ENCODE assay signal across 18 cellular contexts in genomic region chr7:148809856-148810255, GRCh38.
DNase-seq lines count a peak whose midpoint lies in the region; ATAC-seq, FAIRE-seq and TF ChIP-seq lines count a peak whose summit lies in the region.
"Had no signal": no experiment of that assay in that cellular context is flagged by ENCODE, and none has a peak within 500 bp of the region (broad histone marks: within the 10 kb centered on the region; RNA-seq: fewer than 3 reads in every experiment).

No MANE protein-coding gene starts in this region.

- peaks cover 7% of the 10 kb centered on the region for H3K36me3 ChIP-seq in CD8-positive, alpha-beta T cell (ENCODE audit: insufficient read depth, low read length)
- H3K36me3 ChIP-seq in K562 (ENCODE audit: control insufficient read depth, insufficient read depth, low read length), result peaks cover 97% of the 10 kb centered on the region

- TF ChIP-seq POLR2A in K562 (conservative IDR thresholded peaks at IDR 0.05), result no peak

- TF ChIP-seq RAD21 in K562 (CRISPR knock-in tag; conservative IDR thresholded peaks at IDR 0.05 in 1 of 2, IDR thresholded peaks at IDR 0.05 in 1 of 2), result no peak

- no peak for DNase-seq in CD8-positive, alpha-beta T cell
- DNase-seq in ELF-1 (ENCODE audit: low read depth, low spot score) (peak; percentile 47), K562 (ENCODE audit: extremely low read depth in 1 of 4, low spot score in 3 of 4) (no peak), mesothelial cell of epicardium (ENCODE audit: low spot score in 2 of 2, unreplicated experiment in 2 of 2) (no peak)
- no peak for DNase-seq in stimulated activated CD4-positive, alpha-beta T cell treated with anti-CD3 and anti-CD28 coated beads, Interleukin-2, amount 100 ng/mL, for 48 hours
- DNase-seq: activated CD8-positive, alpha-beta memory T cell treated with anti-CD3 and anti-CD28 coated beads for 24 hours; NCI-H1092 treated with DMSO at 0.1 percent for 48 hours; NCI-H2107; NCI-H526 treated with DMSO at 0.1 percent for 48 hours; occipital lobe; Right ventricle myocardium superior; stimulated activated naive CD4-positive, alpha-beta T cell; tibial artery had no signal

- WGBS in K562 (ENCODE audit: insufficient coverage, low coverage, missing lambda C conversion rate), result 94% methylated on average over 4 of the region's 4 CpGs

- TF ChIP-seq EP300 in K562 (IDR thresholded peaks at IDR 0.05; ENCODE audit: low read length), result no peak

- CTCF ChIA-PET in CD8-positive, alpha-beta T cell (lab: Charles Lee), result interaction anchor here (0.9 to 1.5 kb wide), 3 partner anchors 132 to 338 kb away, joined by 3 to 5 read pairs (median 3); no protein-coding TSS in a partner anchor
- CTCF ChIA-PET in K562 (lab: Yijun Ruan, JAX; ENCODE audit: low intra/inter-chr PET ratio), result no interaction called here

- in situ Hi-C loops in K562 (cut with MboI), result no loop called here

- H4K20me1 ChIP-seq in K562 (replicated peaks; ENCODE audit: control insufficient read depth, insufficient read depth, low read length), result peaks cover 9% of the 10 kb centered on the region; the same call in 1 of the 2 replicates

- FAIRE-seq in K562 (lab: Jason Lieb, UNC), result peak; percentile 32
- FAIRE-seq: frontal cortex had no signal

- no TSS peak for BruUV-seq in K562 (replicated peaks; lab: Mats Ljungman, UMichigan)

- TF ChIP-seq CTCF in CD8-positive, alpha-beta T cell (IDR thresholded peaks at IDR 0.05), result no peak
- TF ChIP-seq CTCF in K562 (IDR thresholded peaks at IDR 0.05 in 2 of 3, conservative IDR thresholded peaks at IDR 0.05 in 1 of 3; ENCODE audit: insufficient read depth in 2 of 3, low read depth in 1 of 3, low read length in 3 of 3) (no peak), mesothelial cell of epicardium (IDR thresholded peaks at IDR 0.05; ENCODE audit: unreplicated experiment) (no peak)

- ATAC-seq in CD8-positive, alpha-beta T cell, result no peak
- ATAC-seq in K562, result no peak
- ATAC-seq in GM18517 (IDR thresholded peaks at IDR 0.05; ENCODE audit: unreplicated experiment), result no peak
- no peak for ATAC-seq in GM21360 (IDR thresholded peaks at IDR 0.05; ENCODE audit: unreplicated experiment)
- ATAC-seq: right cardiac atrium had no signal

- H3K4me2 ChIP-seq in K562 (ENCODE audit: insufficient read depth, low read length), result no peak overlapping the region

- no peak overlapping the region for H2AFZ ChIP-seq in K562 (ENCODE audit: low read depth, low read length)

- H3K9ac ChIP-seq in K562 (ENCODE audit: insufficient read depth in 1 of 2, low read depth in 2 of 2, low read length in 2 of 2), result peak overlapping the region in 1 of 2 experiments; percentile 42; a peak in 1 of 4 replicates

- no peaks in the 10 kb centered on the region for H3K27me3 Mint-ChIP-seq in CD8-positive, alpha-beta T cell (ENCODE audit: low read depth)
- no peaks in the 10 kb centered on the region for H3K27me3 Mint-ChIP-seq in mesothelial cell of epicardium (ENCODE audit: low read depth)
- H3K27me3 Mint-ChIP-seq: central memory CD8-positive, alpha-beta T cell had no signal

- peaks cover 57% of the 10 kb centered on the region for H3K36me3 Mint-ChIP-seq in CD8-positive, alpha-beta T cell
- peaks cover 23% of the 10 kb centered on the region for H3K36me3 Mint-ChIP-seq in mesothelial cell of epicardium

- H3K9me1 ChIP-seq in K562 (ENCODE audit: control insufficient read depth, insufficient read depth, low read length), result no peaks in the 10 kb centered on the region

- intact Hi-C loops in CD8-positive, alpha-beta T cell (cut with DNase I, micrococcal nuclease), result no loop called here
- intact Hi-C loops in K562 (cut with micrococcal nuclease), result loop anchor here (5.0 to 10.0 kb wide), 2 partner anchors 152 to 285 kb away; partner anchors contain the start of gene ZNF786

- H3K4me1 Mint-ChIP-seq in CD8-positive, alpha-beta T cell (ENCODE audit: low read depth), result peaks cover 5% of the 10 kb centered on the region
- peaks cover 6% of the 10 kb centered on the region for H3K4me1 Mint-ChIP-seq in mesothelial cell of epicardium
- H3K4me1 Mint-ChIP-seq: central memory CD8-positive, alpha-beta T cell had no signal

- H3K9me3 Mint-ChIP-seq in CD8-positive, alpha-beta T cell, result no peaks in the 10 kb centered on the region
- H3K9me3 Mint-ChIP-seq in mesothelial cell of epicardium, result no peaks in the 10 kb centered on the region
- H3K9me3 Mint-ChIP-seq: central memory CD8-positive, alpha-beta T cell had no signal

- POLR2A ChIA-PET in CD8-positive, alpha-beta T cell (lab: Charles Lee), result no interaction called here
- POLR2A ChIA-PET in K562 (lab: Yijun Ruan, JAX), result interaction anchor here (0.7 kb wide), 1 partner anchor 41 kb away, joined by 4 read pairs; no protein-coding TSS in a partner anchor

- peak overlapping the region; percentile 30 for H3K27ac Mint-ChIP-seq in CD8-positive, alpha-beta T cell
- H3K27ac Mint-ChIP-seq in mesothelial cell of epicardium, result peak overlapping the region; percentile 60

- H3K9me3 ChIP-seq in CD8-positive, alpha-beta T cell (ENCODE audit: low read length), result no peaks in the 10 kb centered on the region
- no peaks in the 10 kb centered on the region for H3K9me3 ChIP-seq in K562 (replicated peaks; ENCODE audit: control insufficient read depth, insufficient read depth, low read depth, low read length)
- H3K9me3 ChIP-seq: tibial artery had no signal

- no peaks in the 10 kb centered on the region for H3K4me1 ChIP-seq in CD8-positive, alpha-beta T cell (ENCODE audit: insufficient read depth, low read length)
- no peaks in the 10 kb centered on the region for H3K4me1 ChIP-seq in K562 (replicated peaks in 1 of 2; ENCODE audit: control insufficient read depth in 2 of 2, insufficient read depth in 2 of 2, low read length in 2 of 2)
- H3K4me1 ChIP-seq: tibial artery had no signal

- H3K79me2 ChIP-seq in K562 (ENCODE audit: control insufficient read depth, insufficient read depth, low read length), result no peaks in the 10 kb centered on the region

- no peaks in the 10 kb centered on the region for H3K27me3 ChIP-seq in CD8-positive, alpha-beta T cell (ENCODE audit: insufficient read depth, low read length)
- H3K27me3 ChIP-seq in K562 (ENCODE audit: control insufficient read depth in 2 of 2, insufficient read depth in 2 of 2, low read length in 2 of 2), result no peaks in the 10 kb centered on the region
- H3K27me3 ChIP-seq: tibial artery had no signal

- no peak overlapping the region for H3K4me3 Mint-ChIP-seq in CD8-positive, alpha-beta T cell
- no peak overlapping the region for H3K4me3 Mint-ChIP-seq in mesothelial cell of epicardium
- H3K4me3 Mint-ChIP-seq: central memory CD8-positive, alpha-beta T cell had no signal

- H3K4me3 ChIP-seq in CD8-positive, alpha-beta T cell (ENCODE audit: low read depth, low read length), result no peak overlapping the region
- no peak overlapping the region for H3K4me3 ChIP-seq in K562
- H3K4me3 ChIP-seq: tibial artery had no signal

- H3K27ac ChIP-seq in CD8-positive, alpha-beta T cell (ENCODE audit: low read depth, low read length), result no peak overlapping the region
- H3K27ac ChIP-seq in K562 (ENCODE audit: extremely low read depth, low read depth, low read length), result no peak overlapping the region
- H3K27ac ChIP-seq: tibial artery had no signal

TF ChIP-seq in K562, 482 proteins besides CTCF, POLR2A, EP300 and RAD21:
- no peak for TF ChIP-seq NFRKB (IDR thresholded peaks at IDR 0.05; ENCODE audit: low read depth)
- TF ChIP-seq HMG20B (CRISPR knock-in tag; IDR thresholded peaks at IDR 0.05), result no peak
- TF ChIP-seq RNF2 (IDR thresholded peaks at IDR 0.05), result no peak
- TF ChIP-seq CREB1 (IDR thresholded peaks at IDR 0.05), result no peak
- TF ChIP-seq CREB1 (CRISPR knock-in tag; IDR thresholded peaks at IDR 0.05), result no peak
- TF ChIP-seq E2F4 (CRISPR knock-in tag; IDR thresholded peaks at IDR 0.05; ENCODE audit: low read depth), result no peak
- TF ChIP-seq RCOR1 (IDR thresholded peaks at IDR 0.05; ENCODE audit: borderline replicate concordance in 1 of 2, low read depth in 2 of 2, low read length in 2 of 2), result no peak
- no peak for TF ChIP-seq THRB (CRISPR knock-in tag; conservative IDR thresholded peaks at IDR 0.05)
- TF ChIP-seq DNMT1 (IDR thresholded peaks at IDR 0.05), result no peak
